1 cellular context compared by ENCODE assay signal in the genomic region with DNA sequence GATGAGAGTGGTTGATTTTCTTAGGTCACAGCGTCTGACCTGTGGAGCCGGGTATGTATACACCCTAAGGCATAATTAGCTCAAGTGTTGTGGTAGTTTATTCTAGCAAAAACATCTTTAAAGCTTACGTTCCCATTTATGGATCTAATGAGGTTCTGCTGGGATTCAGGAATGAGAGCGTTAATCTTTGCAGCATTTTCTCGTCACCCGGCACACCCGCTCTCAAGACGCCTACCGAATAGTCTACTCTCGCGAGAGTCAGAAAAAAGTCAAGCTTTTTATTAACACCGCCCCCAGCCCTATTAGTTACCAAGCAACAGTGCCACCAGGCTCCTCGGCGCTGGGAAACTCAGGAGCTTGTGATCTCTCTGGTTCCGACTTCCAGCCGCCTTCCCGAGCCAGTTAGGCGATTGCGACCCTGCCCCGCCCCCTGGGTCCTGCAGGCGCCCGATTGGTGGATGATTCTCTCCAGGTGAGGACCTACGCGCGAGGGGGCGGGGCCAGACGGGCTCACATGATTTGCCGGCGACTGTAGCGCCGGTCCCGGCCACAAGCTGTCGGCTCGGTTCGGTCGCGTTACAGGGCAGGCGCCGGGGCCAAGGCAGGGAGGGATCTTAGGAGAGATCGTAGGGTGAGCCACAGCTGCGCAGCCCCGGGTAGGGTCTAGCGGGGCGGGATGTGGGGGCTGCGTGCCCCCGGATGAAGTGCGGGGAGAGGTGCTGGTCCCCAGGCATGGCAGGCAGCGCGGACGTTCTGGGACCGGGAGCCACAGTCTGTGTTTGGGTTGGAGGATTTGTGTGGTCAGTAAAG.
TF ChIP-seq lines count a peak whose summit lies in the region.

TSS of gene PFKFB2 (plus strand) at position 540 of the 810 bp plus-strand sequence. CDS start 1,443 bp downstream, outside the sequence.

TF ChIP-seq in K562, 482 proteins besides CTCF, POLR2A, EP300 and RAD21 (continued from another document and continues in another):
- TF ChIP-seq, protein P1, sequence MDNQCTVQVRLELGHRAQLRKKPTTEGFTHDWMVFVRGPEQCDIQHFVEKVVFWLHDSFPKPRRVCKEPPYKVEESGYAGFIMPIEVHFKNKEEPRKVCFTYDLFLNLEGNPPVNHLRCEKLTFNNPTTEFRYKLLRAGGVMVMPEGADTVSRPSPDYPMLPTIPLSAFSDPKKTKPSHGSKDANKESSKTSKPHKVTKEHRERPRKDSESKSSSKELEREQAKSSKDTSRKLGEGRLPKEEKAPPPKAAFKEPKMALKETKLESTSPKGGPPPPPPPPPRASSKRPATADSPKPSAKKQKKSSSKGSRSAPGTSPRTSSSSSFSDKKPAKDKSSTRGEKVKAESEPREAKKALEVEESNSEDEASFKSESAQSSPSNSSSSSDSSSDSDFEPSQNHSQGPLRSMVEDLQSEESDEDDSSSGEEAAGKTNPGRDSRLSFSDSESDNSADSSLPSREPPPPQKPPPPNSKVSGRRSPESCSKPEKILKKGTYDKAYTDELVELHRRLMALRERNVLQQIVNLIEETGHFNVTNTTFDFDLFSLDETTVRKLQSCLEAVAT (IDR thresholded peaks at IDR 0.05), result peak; percentile 16 to 72; a peak in 2 of 4 replicates
- TF ChIP-seq, protein P2, sequence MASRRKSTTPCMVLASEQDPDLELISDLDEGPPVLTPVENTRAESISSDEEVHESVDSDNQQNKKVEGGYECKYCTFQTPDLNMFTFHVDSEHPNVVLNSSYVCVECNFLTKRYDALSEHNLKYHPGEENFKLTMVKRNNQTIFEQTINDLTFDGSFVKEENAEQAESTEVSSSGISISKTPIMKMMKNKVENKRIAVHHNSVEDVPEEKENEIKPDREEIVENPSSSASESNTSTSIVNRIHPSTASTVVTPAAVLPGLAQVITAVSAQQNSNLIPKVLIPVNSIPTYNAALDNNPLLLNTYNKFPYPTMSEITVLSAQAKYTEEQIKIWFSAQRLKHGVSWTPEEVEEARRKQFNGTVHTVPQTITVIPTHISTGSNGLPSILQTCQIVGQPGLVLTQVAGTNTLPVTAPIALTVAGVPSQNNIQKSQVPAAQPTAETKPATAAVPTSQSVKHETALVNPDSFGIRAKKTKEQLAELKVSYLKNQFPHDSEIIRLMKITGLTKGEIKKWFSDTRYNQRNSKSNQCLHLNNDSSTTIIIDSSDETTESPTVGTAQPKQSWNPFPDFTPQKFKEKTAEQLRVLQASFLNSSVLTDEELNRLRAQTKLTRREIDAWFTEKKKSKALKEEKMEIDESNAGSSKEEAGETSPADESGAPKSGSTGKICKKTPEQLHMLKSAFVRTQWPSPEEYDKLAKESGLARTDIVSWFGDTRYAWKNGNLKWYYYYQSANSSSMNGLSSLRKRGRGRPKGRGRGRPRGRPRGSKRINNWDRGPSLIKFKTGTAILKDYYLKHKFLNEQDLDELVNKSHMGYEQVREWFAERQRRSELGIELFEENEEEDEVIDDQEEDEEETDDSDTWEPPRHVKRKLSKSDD (conservative IDR thresholded peaks at IDR 0.05; ENCODE audit: low read length), result no peak
- TF ChIP-seq SRSF1 (IDR thresholded peaks at IDR 0.05; ENCODE audit: low read depth, low read length) (no peak), ZNF311 (CRISPR knock-in tag; IDR thresholded peaks at IDR 0.05) (no peak), TSHZ1 (CRISPR knock-in tag; IDR thresholded peaks at IDR 0.05) (no peak), MTF1 (CRISPR knock-in tag; IDR thresholded peaks at IDR 0.05; ENCODE audit: borderline replicate concordance) (no peak), FOS (IDR thresholded peaks at IDR 0.05; ENCODE audit: extremely low read depth, insufficient read length) (peak; percentile 8), NUFIP1 (IDR thresholded peaks at IDR 0.05; ENCODE audit: partially characterized antibody) (no peak), CHD7 (IDR thresholded peaks at IDR 0.05; ENCODE audit: low read depth, low read length) (no peak), FIP1L1 (IDR thresholded peaks at IDR 0.05; ENCODE audit: low read depth, low read length, poor library complexity, severe bottlenecking) (peak; percentile 85), SP1 (CRISPR knock-in tag; IDR thresholded peaks at IDR 0.05) (peak; percentile 99), FOXJ2 (tag; IDR thresholded peaks at IDR 0.05) (peak; percentile 90), TFAP4 (CRISPR knock-in tag; IDR thresholded peaks at IDR 0.05; ENCODE audit: borderline replicate concordance) (peak; percentile 98), MYC (IDR thresholded peaks at IDR 0.05; ENCODE audit: low read depth, low read length) (peak; percentile 57), MYC (CRISPR knock-in tag; IDR thresholded peaks at IDR 0.05; ENCODE audit: borderline replicate concordance, low read depth) (no peak), BRD4 (IDR thresholded peaks at IDR 0.05) (0 out of 2 replicates have a peak, but pooled peaks have one; percentile 26), ZBTB2 (IDR thresholded peaks at IDR 0.05) (peak; percentile 78), POLR2H (tag; IDR thresholded peaks at IDR 0.05; ENCODE audit: low read depth) (peak; percentile 88), ILF3 (IDR thresholded peaks at IDR 0.05; ENCODE audit: borderline replicate concordance) (no peak), ZNF77 (CRISPR knock-in tag; IDR thresholded peaks at IDR 0.05) (no peak), RAD51 (IDR thresholded peaks at IDR 0.05; ENCODE audit: borderline replicate concordance, low read depth) (peak; percentile 87), GABPB2 (CRISPR knock-in tag; conservative IDR thresholded peaks at IDR 0.05) (no peak; the same call in 1 of the 2 replicates), ZFP36 (IDR thresholded peaks at IDR 0.05; ENCODE audit: low read depth, low read length, partially characterized antibody) (peak; percentile 46), TRIM28 (IDR thresholded peaks at IDR 0.05) (0 out of 2 replicates have a peak, but pooled peaks have one; percentile 33), PCBP1 (IDR thresholded peaks at IDR 0.05; ENCODE audit: low read depth, low read length, poor library complexity, severe bottlenecking) (no peak), MAX (CRISPR knock-in tag; IDR thresholded peaks at IDR 0.05) (peak; percentile 80)
